In the genomic region with DNA sequence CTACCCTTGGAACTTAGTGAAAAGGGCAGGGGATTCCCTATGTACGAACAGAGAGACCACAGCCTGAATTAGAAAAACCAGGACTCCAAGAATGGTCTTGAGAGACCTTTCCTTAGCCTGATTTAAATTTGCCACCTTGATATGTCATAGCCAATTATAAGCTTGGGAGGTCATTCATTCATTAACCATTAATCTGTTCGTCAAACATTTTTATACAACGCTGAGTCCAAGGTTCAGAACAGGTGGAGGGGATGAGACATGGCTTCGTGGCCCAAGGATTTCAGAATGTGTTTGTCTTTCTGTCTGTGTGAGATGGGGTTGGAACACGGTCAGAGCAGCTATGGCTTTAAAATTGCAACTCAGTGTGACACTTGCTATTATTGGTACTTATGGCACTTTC, we compare ENCODE assay signal across 1 cellular context.
A peak's percentile ranks its signal among the peaks of the same experiment; 100 is the strongest.
TF ChIP-seq lines count a peak whose summit lies in the region.

No MANE protein-coding gene starts in this region.

TF ChIP-seq in HepG2, 621 proteins besides CTCF, POLR2A, EP300 and RAD21 (continued from another document):
- TF ChIP-seq ZFYVE20 (CRISPR knock-in tag; IDR thresholded peaks at IDR 0.05; ENCODE audit: borderline replicate concordance, low read depth) (no peak), KDM3A (CRISPR knock-in tag; IDR thresholded peaks at IDR 0.05; ENCODE audit: low read depth) (no peak), HNF1A (IDR thresholded peaks at IDR 0.05; ENCODE audit: low read depth) (peak; percentile 69; the same call in 1 of the 2 replicates), HNF1A (CRISPR knock-in tag; IDR thresholded peaks at IDR 0.05; ENCODE audit: borderline replicate concordance) (peak; percentile 66; the same call in 1 of the 2 replicates), ETV5 (CRISPR knock-in tag; IDR thresholded peaks at IDR 0.05; ENCODE audit: borderline replicate concordance) (no peak), ZNF282 (IDR thresholded peaks at IDR 0.05; ENCODE audit: partially characterized antibody) (no peak), RBM22 (optimal IDR thresholded peaks at IDR 0.05; ENCODE audit: low read length) (no peak), ZNF224 (CRISPR knock-in tag; IDR thresholded peaks at IDR 0.05) (no peak), BCLAF1 (IDR thresholded peaks at IDR 0.05) (no peak), HNF4A (CRISPR knock-in tag; IDR thresholded peaks at IDR 0.05) (peak; percentile 76), NCOA1 (CRISPR knock-in tag; IDR thresholded peaks at IDR 0.05) (no peak), ZNF644 (CRISPR knock-in tag; IDR thresholded peaks at IDR 0.05; ENCODE audit: low read depth) (0 out of 2 replicates have a peak, but pooled peaks have one; percentile 32), STAT5B (CRISPR knock-in tag; IDR thresholded peaks at IDR 0.05) (no peak), THAP11 (CRISPR knock-in tag; IDR thresholded peaks at IDR 0.05) (no peak), ERF (CRISPR knock-in tag; IDR thresholded peaks at IDR 0.05) (no peak), ARNT2 (CRISPR knock-in tag; IDR thresholded peaks at IDR 0.05; ENCODE audit: low read depth) (no peak), HDAC1 (CRISPR knock-in tag; IDR thresholded peaks at IDR 0.05) (no peak), KDM2A (CRISPR knock-in tag; IDR thresholded peaks at IDR 0.05; ENCODE audit: borderline replicate concordance, low read depth) (no peak), NFIC (IDR thresholded peaks at IDR 0.05; ENCODE audit: low read length) (no peak), PAWR (CRISPR knock-in tag; IDR thresholded peaks at IDR 0.05; ENCODE audit: borderline replicate concordance) (no peak), HOXA5 (CRISPR knock-in tag; IDR thresholded peaks at IDR 0.05) (no peak), SOX13 (IDR thresholded peaks at IDR 0.05) (no peak), SOX13 (CRISPR knock-in tag; conservative IDR thresholded peaks at IDR 0.05 in 1 of 2, IDR thresholded peaks at IDR 0.05 in 1 of 2) (no peak), DBP (CRISPR knock-in tag; IDR thresholded peaks at IDR 0.05; ENCODE audit: not compliant biosample characterization) (no peak), SNAPC5 (CRISPR knock-in tag; IDR thresholded peaks at IDR 0.05; ENCODE audit: borderline replicate concordance) (no peak), KLF9 (CRISPR knock-in tag; IDR thresholded peaks at IDR 0.05; ENCODE audit: low read depth) (no peak), HNRNPH1 (optimal IDR thresholded peaks at IDR 0.05; ENCODE audit: low read depth, low read length) (no peak), RCOR2 (CRISPR knock-in tag; IDR thresholded peaks at IDR 0.05) (no peak), RARA (CRISPR knock-in tag; IDR thresholded peaks at IDR 0.05) (no peak), ZFAT (CRISPR knock-in tag; conservative IDR thresholded peaks at IDR 0.05) (no peak), ZNF484 (CRISPR knock-in tag; IDR thresholded peaks at IDR 0.05; ENCODE audit: borderline replicate concordance, low read depth) (no peak), GATA4 (IDR thresholded peaks at IDR 0.05; ENCODE audit: borderline replicate concordance, low read depth) (no peak), TRIM24 (CRISPR knock-in tag; IDR thresholded peaks at IDR 0.05) (no peak), PATZ1 (CRISPR knock-in tag; IDR thresholded peaks at IDR 0.05) (no peak), NFYC (CRISPR knock-in tag; IDR thresholded peaks at IDR 0.05) (peak; percentile 49; the same call in 1 of the 2 replicates)
- TF ChIP-seq, protein P1, sequence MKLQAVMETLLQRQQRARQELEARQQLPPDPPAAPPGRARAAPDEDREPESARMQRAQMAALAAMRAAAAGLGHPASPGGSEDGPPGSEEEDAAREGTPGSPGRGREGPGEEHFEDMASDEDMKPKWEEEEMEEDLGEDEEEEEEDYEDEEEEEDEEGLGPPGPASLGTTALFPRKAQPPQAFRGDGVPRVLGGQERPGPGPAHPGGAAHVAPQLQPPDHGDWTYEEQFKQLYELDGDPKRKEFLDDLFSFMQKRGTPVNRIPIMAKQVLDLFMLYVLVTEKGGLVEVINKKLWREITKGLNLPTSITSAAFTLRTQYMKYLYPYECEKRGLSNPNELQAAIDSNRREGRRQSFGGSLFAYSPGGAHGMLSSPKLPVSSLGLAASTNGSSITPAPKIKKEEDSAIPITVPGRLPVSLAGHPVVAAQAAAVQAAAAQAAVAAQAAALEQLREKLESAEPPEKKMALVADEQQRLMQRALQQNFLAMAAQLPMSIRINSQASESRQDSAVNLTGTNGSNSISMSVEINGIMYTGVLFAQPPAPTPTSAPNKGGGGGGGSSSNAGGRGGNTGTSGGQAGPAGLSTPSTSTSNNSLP (IDR thresholded peaks at IDR 0.05; ENCODE audit: low read depth, low read length): peak; percentile 69; the same call in 1 of the 2 replicates
- TF ChIP-seq, protein P2, sequence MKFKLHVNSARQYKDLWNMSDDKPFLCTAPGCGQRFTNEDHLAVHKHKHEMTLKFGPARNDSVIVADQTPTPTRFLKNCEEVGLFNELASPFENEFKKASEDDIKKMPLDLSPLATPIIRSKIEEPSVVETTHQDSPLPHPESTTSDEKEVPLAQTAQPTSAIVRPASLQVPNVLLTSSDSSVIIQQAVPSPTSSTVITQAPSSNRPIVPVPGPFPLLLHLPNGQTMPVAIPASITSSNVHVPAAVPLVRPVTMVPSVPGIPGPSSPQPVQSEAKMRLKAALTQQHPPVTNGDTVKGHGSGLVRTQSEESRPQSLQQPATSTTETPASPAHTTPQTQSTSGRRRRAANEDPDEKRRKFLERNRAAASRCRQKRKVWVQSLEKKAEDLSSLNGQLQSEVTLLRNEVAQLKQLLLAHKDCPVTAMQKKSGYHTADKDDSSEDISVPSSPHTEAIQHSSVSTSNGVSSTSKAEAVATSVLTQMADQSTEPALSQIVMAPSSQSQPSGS (CRISPR knock-in tag; IDR thresholded peaks at IDR 0.05): no peak
